In genomic region chrX:132433001-132433400, GRCh38 we compare ENCODE assay signal across 1 cellular context.
TF ChIP-seq lines count a peak whose summit lies in the region.

No MANE protein-coding gene starts in this region.

TF ChIP-seq in WTC11, 78 proteins besides CTCF, POLR2A, EP300 and RAD21 (continued from another document):
- TF ChIP-seq AFF4 (CRISPR knock-in tag; IDR thresholded peaks at IDR 0.05; ENCODE audit: borderline replicate concordance), result no peak
TF ChIP-seq in WTC11: peak in this region for 0.
